Comparison of ENCODE assay signal across 24 cellular contexts in the genomic region with DNA sequence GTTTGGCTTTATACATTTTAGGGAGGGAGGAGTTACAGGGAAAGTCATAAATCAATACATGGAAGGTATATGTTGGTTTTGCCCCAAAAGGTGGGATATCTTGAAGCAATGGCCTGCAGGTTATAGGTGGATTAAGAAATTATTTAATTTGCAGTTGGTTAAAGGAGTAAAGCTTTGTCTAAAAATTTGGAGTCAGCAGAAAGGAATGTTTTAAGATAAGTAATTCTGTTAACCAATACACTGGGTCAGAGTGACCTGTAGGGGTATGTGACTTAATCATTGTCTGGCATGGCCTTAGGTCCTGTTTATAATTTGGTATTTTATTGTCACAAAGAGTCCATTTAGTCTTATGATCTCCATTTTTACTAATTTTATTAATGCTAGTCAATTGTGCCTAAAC.
A peak's percentile ranks its signal among the peaks of the same experiment; 100 is the strongest.
DNase-seq lines count a peak whose midpoint lies in the region; FAIRE-seq and TF ChIP-seq lines count a peak whose summit lies in the region.
"Had no signal": no experiment of that assay in that cellular context is flagged by ENCODE, and none has a peak within 500 bp of the region (broad histone marks: within the 10 kb centered on the region; RNA-seq: fewer than 3 reads in every experiment).

No MANE protein-coding gene starts in this region.

- no peak overlapping the region for H2AK5ac ChIP-seq in H1 (ENCODE audit: low read depth, low read length)

- H3K4me3 ChIP-seq in H1 (ENCODE audit: extremely low read depth in 1 of 4, insufficient read depth in 2 of 4, low read depth in 3 of 4, low read length in 4 of 4) (no peak overlapping the region), smooth muscle cell (no peak overlapping the region)
- H3K4me3 ChIP-seq: BLaER1, SK-N-MC had no signal

- H3K56ac ChIP-seq in H1 (replicated peaks; ENCODE audit: insufficient read length, low read depth, low read length) = no peak overlapping the region

- TF ChIP-seq EP300 in H1 (IDR thresholded peaks at IDR 0.05; ENCODE audit: borderline replicate concordance in 1 of 2, low read depth in 2 of 2, low read length in 2 of 2) = no peak

- H3K36me3 ChIP-seq in H1 (ENCODE audit: control insufficient read depth in 2 of 4, insufficient read depth in 4 of 4, low read length in 3 of 4) (no peaks in the 10 kb centered on the region; a peak in 1 of 8 replicates), smooth muscle cell (ENCODE audit: low read depth) (no peaks in the 10 kb centered on the region)
- H3K36me3 ChIP-seq: BLaER1 had no signal

- no peak overlapping the region for H3K18ac ChIP-seq in H1 (ENCODE audit: extremely low read depth, low read length)

- H2BK20ac ChIP-seq in H1 (ENCODE audit: low read length) = no peak overlapping the region

- no peaks in the 10 kb centered on the region for H3K79me2 ChIP-seq in H1 (ENCODE audit: control insufficient read depth in 1 of 2, insufficient read depth in 2 of 2, low read length in 2 of 2)
- no peaks in the 10 kb centered on the region for H3K79me2 ChIP-seq in smooth muscle cell (ENCODE audit: low read depth)

- H3K4ac ChIP-seq in H1 (replicated peaks; ENCODE audit: insufficient read length, low read depth, low read length) = no peak overlapping the region

- H2AFZ ChIP-seq in H1 (ENCODE audit: low read length) (no peak overlapping the region), smooth muscle cell (ENCODE audit: low read depth) (no peak overlapping the region)

- H3K4me1 ChIP-seq in H1 (replicated peaks in 1 of 4; ENCODE audit: control insufficient read depth in 3 of 4, insufficient read depth in 4 of 4, low read length in 3 of 4) (peaks cover 0 to 2% (median under 1%) of the 10 kb centered on the region in 4 experiments; a peak in 3 of 7 replicates), smooth muscle cell (ENCODE audit: low read depth) (no peaks in the 10 kb centered on the region)
- H3K4me1 ChIP-seq: BLaER1 had no signal

- H3K4me2 ChIP-seq in H1 (ENCODE audit: insufficient read depth in 1 of 2, low read depth in 2 of 2, low read length in 2 of 2) = no peak overlapping the region
- H3K4me2 ChIP-seq in smooth muscle cell = no peak overlapping the region
- H3K4me2 ChIP-seq: BLaER1, KMS-11 had no signal

- TF ChIP-seq CTCF in H1 (IDR thresholded peaks at IDR 0.05; ENCODE audit: control extremely low read depth in 1 of 3, insufficient read depth in 1 of 3, low read depth in 1 of 3, low read length in 3 of 3) (no peak), smooth muscle cell (IDR thresholded peaks at IDR 0.05; ENCODE audit: borderline replicate concordance, insufficient read depth, poor library complexity, severe bottlenecking) (no peak)

- TF ChIP-seq RAD21 in H1 (IDR thresholded peaks at IDR 0.05 in 1 of 2, conservative IDR thresholded peaks at IDR 0.05 in 1 of 2; ENCODE audit: low read depth in 2 of 2, low read length in 2 of 2) = no peak

- H3K27me3 ChIP-seq in H1 (replicated peaks in 1 of 4; ENCODE audit: control insufficient read depth in 3 of 4, extremely low read depth in 1 of 4, insufficient read depth in 3 of 4, low read length in 3 of 4) (no peaks in the 10 kb centered on the region), smooth muscle cell (ENCODE audit: low read depth) (no peaks in the 10 kb centered on the region)
- H3K27me3 ChIP-seq: BLaER1 had no signal

- H4K20me1 ChIP-seq in H1 (replicated peaks in 1 of 2; ENCODE audit: control insufficient read depth in 1 of 2, insufficient read depth in 2 of 2, low read length in 2 of 2) (no peaks in the 10 kb centered on the region), smooth muscle cell (ENCODE audit: low read depth) (no peaks in the 10 kb centered on the region)
- H4K20me1 ChIP-seq: BLaER1 had no signal

- H3K9ac ChIP-seq in H1 (replicated peaks in 1 of 4; ENCODE audit: extremely low read depth in 1 of 4, low read depth in 3 of 4, low read length in 3 of 4) (no peak overlapping the region), smooth muscle cell (ENCODE audit: low read depth) (no peak overlapping the region)
- H3K9ac ChIP-seq: BLaER1, KMS-11 had no signal

- DNase-seq in EL (peak; percentile 3), RPMI7951 (ENCODE audit: low read depth) (peak; percentile 5), H1 (ENCODE audit: low read depth in 1 of 2, low spot score in 2 of 2) (no peak), kidney tubule cell (ENCODE audit: low spot score) (peak; percentile 39), DMS53 (lab: John Stamatoyannopoulos, UW) (no peak), erythroblast (lab: John Stamatoyannopoulos, UW) (no peak), smooth muscle cell (lab: John Stamatoyannopoulos, UW; ENCODE audit: unreplicated experiment) (no peak), CD1c-positive myeloid dendritic cell (ENCODE audit: extremely low spot score) (no peak)
- DNase-seq: ACHN; CD8-positive, alpha-beta T cell; HCEC 1CT; IMR-90; NCI-H1694; NCI-H2081 treated with DMSO at 0.1 percent for 48 hours; NCI-H2171 treated with DMSO at 0.1 percent for 48 hours; NCI-H524 treated with DMSO at 0.1 percent for 48 hours; NCI-H82; OCI-M1; RPMI8226; SHP77 treated with DMSO at 0.1 percent for 48 hours; SW 1271 had no signal

- no peak overlapping the region for H2BK12ac ChIP-seq in H1 (ENCODE audit: low read depth, low read length)

- no peak overlapping the region for H4K5ac ChIP-seq in H1 (ENCODE audit: insufficient read length, low read depth, low read length)

- FAIRE-seq in H1 (lab: Jason Lieb, UNC) = peak; percentile 71

- no peak overlapping the region for H2BK120ac ChIP-seq in H1 (replicated peaks; ENCODE audit: low read depth, low read length)

- CTCF ChIA-PET in H1 (lab: Charles Lee; ENCODE audit: partially characterized antibody) = no interaction called here

- H3F3A ChIP-seq in smooth muscle cell (ENCODE audit: low read depth) = no peaks in the 10 kb centered on the region

- H3K79me1 ChIP-seq in H1 (ENCODE audit: low read depth, low read length) = no peaks in the 10 kb centered on the region

- no peaks in the 10 kb centered on the region for H3K23me2 ChIP-seq in H1 (ENCODE audit: low read depth, low read length)

- no peak overlapping the region for H3K14ac ChIP-seq in H1 (ENCODE audit: insufficient read length)

- no peak overlapping the region for H2BK5ac ChIP-seq in H1 (ENCODE audit: low read depth, low read length)

- TF ChIP-seq POLR2A in H1 (IDR thresholded peaks at IDR 0.05; ENCODE audit: control extremely low read depth in 1 of 2, low read depth in 2 of 2, low read length in 2 of 2) (no peak), erythroblast (IDR thresholded peaks at IDR 0.05; ENCODE audit: low read length) (no peak)

- no peak overlapping the region for H4K8ac ChIP-seq in H1 (ENCODE audit: extremely low read depth, insufficient read depth, low read length)

- H2BK15ac ChIP-seq in H1 (ENCODE audit: low read length) = no peak overlapping the region

- POLR2A ChIA-PET in H1 (lab: Charles Lee; ENCODE audit: partially characterized antibody) = no interaction called here

- H4K91ac ChIP-seq in H1 (replicated peaks; ENCODE audit: insufficient read length, low read length) = no peak overlapping the region

- H3K27ac ChIP-seq in H1 (ENCODE audit: low read depth, low read length) (no peak overlapping the region), smooth muscle cell (ENCODE audit: low read depth) (no peak overlapping the region)
- H3K27ac ChIP-seq: BLaER1, KMS-11, SK-N-MC had no signal

- H3K9me3 ChIP-seq in H1 (ENCODE audit: insufficient read depth in 2 of 2, low read depth in 1 of 2, low read length in 1 of 2) (no peaks in the 10 kb centered on the region), smooth muscle cell (replicated peaks; ENCODE audit: low read depth) (no peaks in the 10 kb centered on the region)
- H3K9me3 ChIP-seq: BLaER1 had no signal

- no peak overlapping the region for H3K23ac ChIP-seq in H1 (ENCODE audit: insufficient read length)

TF ChIP-seq in H1, 55 proteins besides CTCF, POLR2A, EP300 and RAD21:
- TF ChIP-seq HDAC6 (IDR thresholded peaks at IDR 0.05; ENCODE audit: low read depth, low read length) = no peak
- TF ChIP-seq CBX5 (IDR thresholded peaks at IDR 0.05; ENCODE audit: low read depth, low read length) = no peak
- TF ChIP-seq FOSL1 (IDR thresholded peaks at IDR 0.05; ENCODE audit: insufficient read depth, low read depth, low read length) = no peak
- TF ChIP-seq GTF2F1 (IDR thresholded peaks at IDR 0.05; ENCODE audit: borderline replicate concordance, low read depth, low read length) = no peak
- TF ChIP-seq EGR1 (IDR thresholded peaks at IDR 0.05; ENCODE audit: borderline replicate concordance, low read depth, low read length) = no peak
- TF ChIP-seq RNF2 (IDR thresholded peaks at IDR 0.05; ENCODE audit: borderline replicate concordance, low read depth, low read length, missing control alignments, poor library complexity, severe bottlenecking) = no peak
- TF ChIP-seq HDAC2 (IDR thresholded peaks at IDR 0.05; ENCODE audit: borderline replicate concordance in 1 of 2, low read depth in 2 of 2, low read length in 2 of 2) = no peak
- no peak for TF ChIP-seq SAP30 (IDR thresholded peaks at IDR 0.05; ENCODE audit: insufficient read depth, insufficient replicate concordance, low read length)
- no peak for TF ChIP-seq GABPA (IDR thresholded peaks at IDR 0.05; ENCODE audit: borderline replicate concordance, insufficient read depth, low read length)
- no peak for TF ChIP-seq BRCA1 (IDR thresholded peaks at IDR 0.05; ENCODE audit: low read depth, low read length)
- no peak for TF ChIP-seq NANOG (IDR thresholded peaks at IDR 0.05; ENCODE audit: insufficient read depth, low read depth, low read length, poor library complexity, severe bottlenecking)
- no peak for TF ChIP-seq POU5F1 (IDR thresholded peaks at IDR 0.05; ENCODE audit: low read depth, low read length)
- no peak for TF ChIP-seq BCL11A (IDR thresholded peaks at IDR 0.05; ENCODE audit: low read depth in 2 of 2, low read length in 2 of 2)
- TF ChIP-seq POLR2AphosphoS5 (IDR thresholded peaks at IDR 0.05; ENCODE audit: low read depth, low read length) = no peak
- TF ChIP-seq KDM5A (IDR thresholded peaks at IDR 0.05; ENCODE audit: low read length) = no peak
- no peak for TF ChIP-seq JUN (IDR thresholded peaks at IDR 0.05; ENCODE audit: low read depth, low read length)
- no peak for TF ChIP-seq SIRT6 (IDR thresholded peaks at IDR 0.05; ENCODE audit: low read length)
- TF ChIP-seq RBBP5 (IDR thresholded peaks at IDR 0.05; ENCODE audit: borderline replicate concordance, low read depth, low read length) = no peak
- no peak for TF ChIP-seq JUND (IDR thresholded peaks at IDR 0.05; ENCODE audit: low read length)
TF ChIP-seq in H1: peak in this region for 0.

Comparison
In these comparisons a context has a peak if more than half of its experiments do, and no peak if none do; other contexts are left out.
1. DNase-seq: peak in EL (single experiment), RPMI7951 (single experiment) and kidney tubule cell (single experiment); none in H1 (0 of 2), DMS53 (single experiment), erythroblast (0 of 2), smooth muscle cell (single experiment) and CD1c-positive myeloid dendritic cell (single experiment).